ENCODE assay signal across 11 cellular contexts in genomic region chr1:8120693-8121260, GRCh38.
DNase-seq lines count a peak whose midpoint lies in the region; ATAC-seq and TF ChIP-seq lines count a peak whose summit lies in the region.
"Had no signal": no experiment of that assay in that cellular context is flagged by ENCODE, and none has a peak within 500 bp of the region (broad histone marks: within the 10 kb centered on the region; RNA-seq: fewer than 3 reads in every experiment).

No MANE protein-coding gene starts in this region.

- no peak for TF ChIP-seq CTCF in brain microvascular endothelial cell (IDR thresholded peaks at IDR 0.05; ENCODE audit: low read depth, low read length, missing control alignments)
- TF ChIP-seq CTCF in lower lobe of right lung (IDR thresholded peaks at IDR 0.05), result no peak
- TF ChIP-seq CTCF in tibial nerve (IDR thresholded peaks at IDR 0.05), result no peak
- no peak for TF ChIP-seq CTCF in dorsolateral prefrontal cortex (IDR thresholded peaks at IDR 0.05 in 54 of 56, conservative IDR thresholded peaks at IDR 0.05 in 2 of 56; ENCODE audit: low read depth in 1 of 56, partially characterized antibody in 56 of 56)

- no peak for TF ChIP-seq EP300 in tibial nerve (IDR thresholded peaks at IDR 0.05)

- 17 to 22% methylated on average over 10 of the region's 10 CpGs for WGBS in tibial nerve, 2 donors

- H3K4me3 Mint-ChIP-seq in activated naive CD4-positive, alpha-beta T cell treated with anti-CD3 and anti-CD28 coated beads, Interleukin-2, amount 50 U/mL, for 24 hours, result peak overlapping the region; percentile 54
- H3K4me3 Mint-ChIP-seq in activated naive CD4-positive, alpha-beta T cell treated with anti-CD3 and anti-CD28 coated beads for 36 hours, result no peak overlapping the region

- DNase-seq in activated naive CD4-positive, alpha-beta T cell treated with anti-CD3 and anti-CD28 coated beads for 36 hours, result no peak
- DNase-seq in brain microvascular endothelial cell, result no peak
- no peak for DNase-seq in lower lobe of right lung
- DNase-seq in tibial nerve (ENCODE audit: low spot score in 2 of 2), result no peak
- no peak for DNase-seq in dorsolateral prefrontal cortex
- DNase-seq in GM19238 (ENCODE audit: insufficient read length, low spot score), result no peak
- DNase-seq in cortex of kidney (lab: John Stamatoyannopoulos, UW), result no peak
- DNase-seq: effector memory CD8-positive, alpha-beta T cell; T1000 had no signal

- CTCF ChIA-PET in activated naive CD4-positive, alpha-beta T cell treated with anti-CD3 and anti-CD28 coated beads for 36 hours (lab: Charles Lee), result interaction anchor here (0.6 to 0.8 kb wide), 3 partner anchors 15 to 661 kb away, joined by 3 to 5 read pairs (median 4); no protein-coding TSS in a partner anchor

- no peak for TF ChIP-seq POLR2A in tibial nerve (IDR thresholded peaks at IDR 0.05)

- intact Hi-C loops in activated naive CD4-positive, alpha-beta T cell treated with anti-CD3 and anti-CD28 coated beads for 36 hours (cut with micrococcal nuclease), result no loop called here
- intact Hi-C loops in lower lobe of right lung (cut with DNase I) (no loop called here), dorsolateral prefrontal cortex (cut with DNase I) (no loop called here)

- H3K36me3 Mint-ChIP-seq in activated naive CD4-positive, alpha-beta T cell treated with anti-CD3 and anti-CD28 coated beads, Interleukin-2, amount 50 U/mL, for 24 hours, result peaks cover 2% of the 10 kb centered on the region
- H3K36me3 Mint-ChIP-seq in activated naive CD4-positive, alpha-beta T cell treated with anti-CD3 and anti-CD28 coated beads for 36 hours (ENCODE audit: low read depth), result no peaks in the 10 kb centered on the region

- H3K9me3 ChIP-seq in lower lobe of right lung (no peaks in the 10 kb centered on the region), tibial nerve (no peaks in the 10 kb centered on the region)

- no peaks in the 10 kb centered on the region for H3K36me3 ChIP-seq in brain microvascular endothelial cell (replicated peaks)
- H3K36me3 ChIP-seq in lower lobe of right lung, result no peaks in the 10 kb centered on the region
- no peaks in the 10 kb centered on the region for H3K36me3 ChIP-seq in tibial nerve

- no peaks in the 10 kb centered on the region for H3K27me3 Mint-ChIP-seq in activated naive CD4-positive, alpha-beta T cell treated with anti-CD3 and anti-CD28 coated beads, Interleukin-2, amount 50 U/mL, for 24 hours
- peaks cover 6% of the 10 kb centered on the region for H3K27me3 Mint-ChIP-seq in activated naive CD4-positive, alpha-beta T cell treated with anti-CD3 and anti-CD28 coated beads for 36 hours (ENCODE audit: low read depth)

- no peaks in the 10 kb centered on the region for H3K9me3 Mint-ChIP-seq in activated naive CD4-positive, alpha-beta T cell treated with anti-CD3 and anti-CD28 coated beads, Interleukin-2, amount 50 U/mL, for 24 hours
- H3K9me3 Mint-ChIP-seq in activated naive CD4-positive, alpha-beta T cell treated with anti-CD3 and anti-CD28 coated beads for 36 hours, result peaks cover 2% of the 10 kb centered on the region
- H3K9me3 Mint-ChIP-seq: effector memory CD8-positive, alpha-beta T cell had no signal

- ATAC-seq in lower lobe of right lung, result peak; percentile 61 to 63
- ATAC-seq: effector memory CD8-positive, alpha-beta T cell had no signal

- H3K4me1 Mint-ChIP-seq in activated naive CD4-positive, alpha-beta T cell treated with anti-CD3 and anti-CD28 coated beads, Interleukin-2, amount 50 U/mL, for 24 hours, result peaks cover 19% of the 10 kb centered on the region
- H3K4me1 Mint-ChIP-seq in activated naive CD4-positive, alpha-beta T cell treated with anti-CD3 and anti-CD28 coated beads for 36 hours (ENCODE audit: low read depth), result peaks cover 13% of the 10 kb centered on the region

- H3K4me3 ChIP-seq in brain microvascular endothelial cell (ENCODE audit: low read depth, low read length) (no peak overlapping the region), lower lobe of right lung (no peak overlapping the region), tibial nerve (no peak overlapping the region), dorsolateral prefrontal cortex (peak overlapping the region in 18 of 59 donors; percentile 1 to 37 (median 19))

- in situ Hi-C loops in brain microvascular endothelial cell (cut with HindIII; ENCODE audit: low pct_ligation_motif_present, low sequenced_read_pairs), result loop anchor here (25.0 kb wide), 1 partner anchor 192 kb away; the partner anchor contains the start of gene SLC45A1

- H3K4me1 ChIP-seq in lower lobe of right lung (peaks cover 52% of the 10 kb centered on the region), tibial nerve (peaks cover 0 to 67% (median 44%) of the 10 kb centered on the region in 4 donors)

- H3K27me3 ChIP-seq in brain microvascular endothelial cell (replicated peaks), result no peaks in the 10 kb centered on the region
- no peaks in the 10 kb centered on the region for H3K27me3 ChIP-seq in lower lobe of right lung (ENCODE audit: low read depth)
- no peaks in the 10 kb centered on the region for H3K27me3 ChIP-seq in tibial nerve
- no peaks in the 10 kb centered on the region for H3K27me3 ChIP-seq in dorsolateral prefrontal cortex

- H3K27ac ChIP-seq in brain microvascular endothelial cell (peak overlapping the region; percentile 86), lower lobe of right lung (peak overlapping the region; percentile 80), tibial nerve (peak overlapping the region; percentile 76 to 85 (median 82)), dorsolateral prefrontal cortex (peak overlapping the region in 24 of 59 donors; percentile 3 to 68 (median 36))
- H3K27ac ChIP-seq: HL-60 had no signal

- no peak overlapping the region for H3K27ac Mint-ChIP-seq in activated naive CD4-positive, alpha-beta T cell treated with anti-CD3 and anti-CD28 coated beads, Interleukin-2, amount 50 U/mL, for 24 hours
- no peak overlapping the region for H3K27ac Mint-ChIP-seq in activated naive CD4-positive, alpha-beta T cell treated with anti-CD3 and anti-CD28 coated beads for 36 hours
